ENCODE assay signal across 25 cellular contexts in the genomic region with DNA sequence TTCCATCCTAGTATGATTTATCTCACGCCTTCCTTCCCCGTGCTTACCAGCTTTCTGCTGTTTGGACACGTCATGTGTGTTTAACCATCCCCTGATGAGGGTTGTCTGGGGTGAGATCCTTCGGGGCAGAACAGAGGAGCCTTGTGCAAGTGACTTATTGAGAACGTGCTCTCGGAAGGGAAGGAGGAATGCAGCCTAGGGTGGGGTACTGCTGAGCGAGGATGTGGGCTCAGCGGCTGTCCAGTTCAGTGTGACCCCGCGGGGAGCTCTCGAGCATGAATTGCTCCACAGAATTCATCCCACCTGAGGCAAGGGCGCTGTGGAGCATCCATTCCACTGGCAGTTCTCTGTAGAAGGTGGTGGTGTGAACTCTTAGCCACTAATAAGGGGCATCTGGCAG. TPM values are rescaled to one million over a fixed set of nuclear protein-coding genes. Genes with fewer than 3 reads are reported as not detected.
DNase-seq lines count a peak whose midpoint lies in the region; ATAC-seq and TF ChIP-seq lines count a peak whose summit lies in the region.
"Had no signal": no experiment of that assay in that cellular context is flagged by ENCODE, and none has a peak within 500 bp of the region (broad histone marks: within the 10 kb centered on the region; RNA-seq: fewer than 3 reads in every experiment).

No MANE protein-coding gene starts in this region.

- H3K27me3 ChIP-seq in gastrocnemius medialis (no peaks in the 10 kb centered on the region), colonic mucosa (no peaks in the 10 kb centered on the region), lower lobe of right lung (ENCODE audit: low read depth) (peaks cover 4% of the 10 kb centered on the region)
- H3K27me3 ChIP-seq: cardiac muscle cell, ovary, right lobe of liver, upper lobe of left lung had no signal

- TF ChIP-seq POLR2A in gastrocnemius medialis (IDR thresholded peaks at IDR 0.05) = no peak

- peak; percentile 43 for DNase-seq in activated effector memory CD4-positive, alpha-beta T cell treated with anti-CD3 and anti-CD28 coated beads, Interleukin-2, amount 50 U/mL, for 16 hours
- no peak for DNase-seq in activated effector memory CD4-positive, alpha-beta T cell treated with Interleukin-2 at 50 U/mL for 16 hours
- DNase-seq in RPMI7951 (ENCODE audit: low read depth) (peak; percentile 58), islet precursor cell (peak; percentile 43), gastrocnemius medialis (no peak), NCI-H2196 treated with DMSO at 0.1 percent for 48 hours (lab: John Stamatoyannopoulos, UW; ENCODE audit: unreplicated experiment) (no peak), colonic mucosa (no peak), lower lobe of right lung (no peak)
- DNase-seq: activated B cell treated with CpG ODN at 0.5 μM for 24 hours; activated CD4-positive, alpha-beta memory T cell treated with anti-CD3 and anti-CD28 coated beads for 36 hours; activated naive CD4-positive, alpha-beta T cell; amygdala; Caco-2; DND-41; GM23248; mesendoderm; naive thymus-derived CD4-positive, alpha-beta T cell; NCI-H2171 treated with DMSO at 0.1 percent for 48 hours; NCI-H774; ovary; Right ventricle myocardium superior; SW 1271; upper lobe of left lung had no signal

- ATAC-seq in gastrocnemius medialis = no peak
- no peak for ATAC-seq in lower lobe of right lung
- ATAC-seq: naive thymus-derived CD4-positive, alpha-beta T cell; right lobe of liver had no signal

- peaks cover 52 to 87% of the 10 kb centered on the region in 2 donors for H3K4me1 ChIP-seq in gastrocnemius medialis
- no peaks in the 10 kb centered on the region for H3K4me1 ChIP-seq in colonic mucosa
- no peaks in the 10 kb centered on the region for H3K4me1 ChIP-seq in lower lobe of right lung
- H3K4me1 ChIP-seq: Caco-2, right lobe of liver had no signal

- intact Hi-C loops in gastrocnemius medialis (cut with DNase I; ENCODE audit: low total_unique reads) (no loop called here), colonic mucosa (cut with DNase I) (no loop called here), lower lobe of right lung (cut with DNase I) (no loop called here)

- H3K4me3 ChIP-seq in gastrocnemius medialis (no peak overlapping the region), colonic mucosa (no peak overlapping the region), lower lobe of right lung (no peak overlapping the region)
- H3K4me3 ChIP-seq: cardiac muscle cell, GM23248, ovary, right lobe of liver, upper lobe of left lung had no signal

- H3K36me3 ChIP-seq in gastrocnemius medialis = no peaks in the 10 kb centered on the region
- H3K36me3 ChIP-seq in colonic mucosa = no peaks in the 10 kb centered on the region
- H3K36me3 ChIP-seq in lower lobe of right lung = no peaks in the 10 kb centered on the region
- H3K36me3 ChIP-seq: cardiac muscle cell, ovary, right lobe of liver, upper lobe of left lung had no signal

- H3K27ac ChIP-seq in gastrocnemius medialis = peak overlapping the region; percentile 91 to 99 (median 98)
- no peak overlapping the region for H3K27ac ChIP-seq in colonic mucosa
- no peak overlapping the region for H3K27ac ChIP-seq in lower lobe of right lung
- H3K27ac ChIP-seq: cardiac muscle cell, GM23248, ovary, right lobe of liver, upper lobe of left lung had no signal

- H3K9ac ChIP-seq in colonic mucosa (ENCODE audit: low read depth in 2 of 2, low read length in 2 of 2) = no peak overlapping the region
- H3K9ac ChIP-seq: GM23248 had no signal

- TF ChIP-seq CTCF in gastrocnemius medialis (IDR thresholded peaks at IDR 0.05 in 4 of 5, conservative IDR thresholded peaks at IDR 0.05 in 1 of 5) (no peak), colonic mucosa (IDR thresholded peaks at IDR 0.05) (no peak), lower lobe of right lung (IDR thresholded peaks at IDR 0.05) (no peak)

- H3K9me3 ChIP-seq in gastrocnemius medialis = no peaks in the 10 kb centered on the region
- H3K9me3 ChIP-seq in colonic mucosa = no peaks in the 10 kb centered on the region
- no peaks in the 10 kb centered on the region for H3K9me3 ChIP-seq in lower lobe of right lung
- H3K9me3 ChIP-seq: Caco-2, ovary, right lobe of liver, upper lobe of left lung had no signal

- in situ Hi-C loops in gastrocnemius medialis (cut with MboI; ENCODE audit: low sequenced_read_pairs in 4 of 4) = loop anchor here in 1 of 4 donors (10.0 kb wide), 1 partner anchor 100 kb away; no protein-coding TSS in a partner anchor

RNA-seq across cellular contexts. Expression of gene MYOZ3, which starts 4.0 kb away (rescaled TPM):
- 0.78 TPM in 1 of 2 replicates, not detected in the other for total RNA-seq in RPMI7951 (2014; rRNA removed; shearing (Covaris generic))
- total RNA-seq in gastrocnemius medialis (10 to 100 TPM in 3 of 4 donors, 1 to 10 TPM in 1; 4.8 to 12.6 (median 11.3) TPM), colonic mucosa (under 1 TPM; 0.12 to 0.32 TPM), lower lobe of right lung (0.92 TPM)
- total RNA-seq: Caco-2; naive thymus-derived CD4-positive, alpha-beta T cell had no signal

RNA-seq across cellular contexts. Expression of gene SYNPO, which starts 24.6 kb away (rescaled TPM):
- 0.98 and 1.4 TPM in 2 replicates for total RNA-seq in RPMI7951 (2014; rRNA removed; shearing (Covaris generic))
- total RNA-seq in gastrocnemius medialis (100 to 1,000 TPM; 419 to 569 (median 539) TPM), colonic mucosa (10 to 100 TPM; 32.4 to 62.9 TPM), lower lobe of right lung (90.6 TPM)

RNA-seq across cellular contexts. Expression of gene RBM22, which starts 35.8 kb away (rescaled TPM):
- 34.2 and 38.0 TPM in 2 replicates for total RNA-seq in RPMI7951 (2014; rRNA removed; shearing (Covaris generic))
- total RNA-seq in gastrocnemius medialis = 10 to 100 TPM; 22.5 to 31.0 (median 26.2) TPM
- total RNA-seq in colonic mucosa = 10 to 100 TPM; 40.0 to 42.6 TPM
- total RNA-seq in lower lobe of right lung = 46.8 TPM

Comparison
In these comparisons a context has a peak if more than half of its experiments do, and no peak if none do; other contexts are left out.
1. DNase-seq: peak in activated effector memory CD4-positive, alpha-beta T cell treated with anti-CD3 and anti-CD28 coated beads, Interleukin-2, amount 50 U/mL, for 16 hours (single experiment), RPMI7951 (single experiment) and islet precursor cell (single experiment); none in activated effector memory CD4-positive, alpha-beta T cell treated with Interleukin-2 at 50 U/mL for 16 hours (single experiment), gastrocnemius medialis (0 of 2), NCI-H2196 treated with DMSO at 0.1 percent for 48 hours (single experiment), colonic mucosa (single experiment) and lower lobe of right lung (single experiment).
2. H3K27ac ChIP-seq: peak in gastrocnemius medialis (4 of 4); none in colonic mucosa (single experiment) and lower lobe of right lung (single experiment).
3. RNA of gene SYNPO, which starts 24.6 kb away (total RNA-seq): 419 to 569 TPM in gastrocnemius medialis, 90.6 TPM in lower lobe of right lung (single experiment) and 32.4 to 62.9 TPM in colonic mucosa; 0.98 to 1.4 TPM in RPMI7951; every median in the first group is over 10 times any median in the second.